ENCODE assay signal across 2 cellular contexts in the genomic region with DNA sequence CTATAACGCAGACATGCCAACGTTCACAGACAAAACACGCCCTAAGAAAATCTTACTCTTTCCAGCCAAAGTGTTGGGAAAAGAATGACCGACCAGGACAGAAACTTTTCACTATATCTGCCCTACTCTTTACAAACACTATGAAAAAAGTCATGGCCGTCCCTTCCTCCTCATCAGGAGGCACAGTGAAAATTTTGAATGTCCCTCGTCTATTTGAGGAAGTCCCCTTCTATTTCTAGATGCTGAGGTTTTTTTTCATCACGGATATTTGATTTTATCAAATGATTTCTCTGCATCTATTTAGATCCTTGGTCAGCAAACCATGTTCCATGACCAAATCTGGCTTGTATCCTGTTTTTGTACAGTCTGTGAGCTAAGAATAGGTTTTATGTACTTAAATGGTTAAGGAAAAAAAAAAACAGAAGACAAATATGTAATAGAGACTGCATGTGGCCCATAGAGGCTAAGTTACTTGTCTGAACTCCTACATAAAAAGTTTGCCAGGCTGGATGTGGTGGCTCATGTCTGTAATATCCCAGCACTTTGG. TPM values are rescaled to one million over a fixed set of nuclear protein-coding genes. Genes with fewer than 3 reads are reported as not detected.
"Had no signal": no experiment of that assay in that cellular context is flagged by ENCODE, and none has a peak within 500 bp of the region (broad histone marks: within the 10 kb centered on the region; RNA-seq: fewer than 3 reads in every experiment).

No MANE protein-coding gene starts in this region.

RNA-seq across cellular contexts. Expression of gene RNU2-63P, which starts 22.0 kb away (rescaled TPM):
- total RNA-seq: GM23338, HT-29 had no signal
